Comparison of ENCODE assay signal across 8 cellular contexts in genomic region chr4:39353149-39353477, GRCh38. TPM values are rescaled to one million over a fixed set of nuclear protein-coding genes. Genes with fewer than 3 reads are reported as not detected.
DNase-seq lines count a peak whose midpoint lies in the region; ATAC-seq and TF ChIP-seq lines count a peak whose summit lies in the region.
"Not testable (repeated sequence)": the region's sequence is repeated elsewhere in the genome, so short reads cannot be mapped to it uniquely, and the experiment has no call there.

No MANE protein-coding gene starts in this region.

- H3K79me2 ChIP-seq in fibroblast of lung (ENCODE audit: control insufficient read depth, insufficient read depth, low read length) = peaks cover 38% of the 10 kb centered on the region

- peak overlapping the region; percentile 96 for H3K27ac Mint-ChIP-seq in activated naive CD8-positive, alpha-beta T cell
- peak overlapping the region; percentile 87 for H3K27ac Mint-ChIP-seq in stimulated activated memory B cell treated with anti-CD40 and anti-IgM and Interleukin-4, amounts not matched to agents 10 μg/mL and 1 μg/mL and 100 μg/mL, for 72 hours

- not testable (repeated sequence) for H4K20me1 ChIP-seq in fibroblast of lung (ENCODE audit: control insufficient read depth, extremely low read depth, insufficient read depth, low read length)

- peaks cover 15% of the 10 kb centered on the region for H3K36me3 Mint-ChIP-seq in activated naive CD8-positive, alpha-beta T cell
- H3K36me3 Mint-ChIP-seq in stimulated activated memory B cell treated with anti-CD40 and anti-IgM and Interleukin-4, amounts not matched to agents 10 μg/mL and 1 μg/mL and 100 μg/mL, for 72 hours = peaks cover 40% of the 10 kb centered on the region

- not testable (repeated sequence) for H3K27me3 Mint-ChIP-seq in activated naive CD8-positive, alpha-beta T cell; stimulated activated memory B cell treated with anti-CD40 and anti-IgM and Interleukin-4, amounts not matched to agents 10 μg/mL and 1 μg/mL and 100 μg/mL, for 72 hours

- H3K27ac ChIP-seq in VCaP (peak overlapping the region; percentile 17), fibroblast of lung (ENCODE audit: insufficient read depth, low read length) (peak overlapping the region; percentile 81), muscle layer of colon (ENCODE audit: low read depth, low read length) (peak overlapping the region; percentile 80)

- TF ChIP-seq CTCF in BJ (IDR thresholded peaks at IDR 0.05; ENCODE audit: insufficient read depth, low read depth, low read length); VCaP (conservative IDR thresholded peaks at IDR 0.05); fibroblast of lung (conservative IDR thresholded peaks at IDR 0.05 in 1 of 2, IDR thresholded peaks at IDR 0.05 in 1 of 2; ENCODE audit: low read depth in 1 of 2, low read length in 2 of 2): not testable (repeated sequence)

- ATAC-seq in GM21360 (IDR thresholded peaks at IDR 0.05; ENCODE audit: unreplicated experiment) (peak; percentile 8), HG03432 (IDR thresholded peaks at IDR 0.05; ENCODE audit: unreplicated experiment) (peak; percentile 25)
- peak; percentile 45 for ATAC-seq in stimulated activated memory B cell treated with anti-CD40 and anti-IgM and Interleukin-4, amounts not matched to agents 10 μg/mL and 1 μg/mL and 100 μg/mL, for 72 hours

- H2AFZ ChIP-seq in fibroblast of lung (ENCODE audit: low read length) = not testable (repeated sequence)

- H3K4me3 ChIP-seq in BJ (ENCODE audit: low read depth, low read length) (peak overlapping the region; percentile 30; the same call in 1 of the 2 replicates), fibroblast of lung (replicated peaks in 1 of 4; ENCODE audit: control extremely low read depth in 1 of 4, insufficient read depth in 1 of 4, low read depth in 3 of 4, low read length in 4 of 4) (peak overlapping the region in 3 of 4 experiments; percentile 43 to 56 (median 48)), muscle layer of colon (ENCODE audit: low read depth in 1 of 2, low read length in 2 of 2) (peak overlapping the region in 1 of 2 donors; percentile 63)

- peak overlapping the region; percentile 75 for H3K4me3 Mint-ChIP-seq in activated naive CD8-positive, alpha-beta T cell
- H3K4me3 Mint-ChIP-seq in stimulated activated memory B cell treated with anti-CD40 and anti-IgM and Interleukin-4, amounts not matched to agents 10 μg/mL and 1 μg/mL and 100 μg/mL, for 72 hours = peak overlapping the region; percentile 57

- POLR2A ChIA-PET in BJ (lab: Charles Lee) = not testable (repeated sequence)

- H3K9ac ChIP-seq in fibroblast of lung (ENCODE audit: insufficient read depth, low read length) = not testable (repeated sequence)
- H3K9ac ChIP-seq in muscle layer of colon (ENCODE audit: low read length) = peak overlapping the region; percentile 37

- not testable (repeated sequence) for H3K9me3 ChIP-seq in fibroblast of lung (ENCODE audit: control insufficient read depth, insufficient read depth, low read depth, low read length); muscle layer of colon (ENCODE audit: low read length)

- not testable (repeated sequence) for H3K9me3 Mint-ChIP-seq in activated naive CD8-positive, alpha-beta T cell (ENCODE audit: low read depth); stimulated activated memory B cell treated with anti-CD40 and anti-IgM and Interleukin-4, amounts not matched to agents 10 μg/mL and 1 μg/mL and 100 μg/mL, for 72 hours

- H3K27me3 ChIP-seq in BJ (ENCODE audit: control insufficient read depth, insufficient read depth, low read length); fibroblast of lung (ENCODE audit: control insufficient read depth, insufficient read depth, low read length); muscle layer of colon (ENCODE audit: control insufficient read depth in 1 of 2, insufficient read depth in 2 of 2, low read length in 2 of 2): not testable (repeated sequence)

- H3K36me3 ChIP-seq in BJ (ENCODE audit: control insufficient read depth, insufficient read depth, low read length); fibroblast of lung (ENCODE audit: control insufficient read depth, insufficient read depth, low read length): not testable (repeated sequence)
- H3K36me3 ChIP-seq in muscle layer of colon (ENCODE audit: insufficient read depth, low read length) = peaks cover 18% of the 10 kb centered on the region

- H3K4me1 Mint-ChIP-seq in activated naive CD8-positive, alpha-beta T cell (ENCODE audit: low read depth) = peaks cover 65% of the 10 kb centered on the region
- H3K4me1 Mint-ChIP-seq in stimulated activated memory B cell treated with anti-CD40 and anti-IgM and Interleukin-4, amounts not matched to agents 10 μg/mL and 1 μg/mL and 100 μg/mL, for 72 hours = peaks cover 49% of the 10 kb centered on the region

- CTCF ChIA-PET in BJ (lab: Yijun Ruan, JAX) = interaction anchor here (1.0 kb wide), 1 partner anchor 8 kb away, joined by 4 read pairs; no protein-coding TSS in a partner anchor

- DNase-seq in BJ (ENCODE audit: low read depth); fibroblast of lung (ENCODE audit: low read depth in 2 of 2): not testable (repeated sequence)

- H3K4me2 ChIP-seq in fibroblast of lung (ENCODE audit: extremely low read depth, insufficient read depth, low read length) = peak overlapping the region; percentile 96

- H3K4me1 ChIP-seq in fibroblast of lung (ENCODE audit: control insufficient read depth, extremely low read depth, insufficient read depth, low read length) = not testable (repeated sequence)
- H3K4me1 ChIP-seq in muscle layer of colon (ENCODE audit: insufficient read depth, low read length) = peaks cover 28% of the 10 kb centered on the region

RNA-seq across cellular contexts. Expression of gene RFC1, which starts 13.0 kb away (rescaled TPM):
- polyA plus RNA-seq in BJ (2011; rRNA removed) (18.1 and 32.6 TPM in 2 replicates), fibroblast of lung (29.9 and 31.3 TPM in 2 replicates)
- 23.9 and 24.1 TPM in 2 replicates for polyA minus RNA-seq in BJ (2011; rRNA and poly(A)+ RNA removed)
- 44.4 and 52.4 TPM in 2 replicates for total RNA-seq in fibroblast of lung
- polyA plus RNA-seq in fibroblast of lung (2012) = 19.9 and 22.6 TPM in 2 replicates
- 6.9 and 20.5 TPM in 2 replicates for polyA minus RNA-seq in fibroblast of lung (ENCODE audit: low replicate concordance)

RNA-seq across cellular contexts. Expression of gene KLB, which starts 53.6 kb away (rescaled TPM):
- polyA plus RNA-seq in BJ (2011; rRNA removed) (not detected in 2 replicates), fibroblast of lung (not detected in 2 replicates)
- polyA minus RNA-seq in BJ (2011; rRNA and poly(A)+ RNA removed) = not detected in 2 replicates
- not detected in 2 replicates for total RNA-seq in fibroblast of lung
- 0.01 TPM in 1 of 2 replicates, not detected in the other for polyA plus RNA-seq in fibroblast of lung (2012)
- not detected in 2 replicates for polyA minus RNA-seq in fibroblast of lung (ENCODE audit: low replicate concordance)

Comparison
In these comparisons a context has a peak if more than half of its experiments do, and no peak if none do; other contexts are left out.
1. H3K27ac ChIP-seq: peak in every context shown above with its lines; median percentile 81 in fibroblast of lung; 80 in muscle layer of colon; 17 in VCaP.